14 cellular contexts compared by ENCODE assay signal in the genomic region with DNA sequence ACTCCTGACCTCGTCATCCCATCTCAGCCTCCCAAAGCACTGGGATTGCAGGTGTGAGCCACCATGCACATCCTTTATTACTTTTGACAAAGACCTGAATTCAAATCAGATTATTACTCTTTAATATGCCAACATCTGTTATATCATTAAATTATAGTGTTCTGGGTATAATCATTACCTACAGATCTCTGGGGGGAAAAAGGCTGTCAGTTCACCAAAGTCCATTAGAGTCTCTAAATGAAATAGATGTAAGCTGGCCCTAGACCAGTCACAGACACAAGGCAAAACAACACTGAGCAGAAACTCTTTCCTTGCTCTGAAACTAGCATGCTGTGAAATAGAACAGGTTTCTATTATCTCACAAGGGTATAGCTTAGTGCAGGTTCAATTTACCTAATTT. TPM values are rescaled to one million over a fixed set of nuclear protein-coding genes. Genes with fewer than 3 reads are reported as not detected.
A peak's percentile ranks its signal among the peaks of the same experiment; 100 is the strongest.
DNase-seq lines count a peak whose midpoint lies in the region; ATAC-seq and TF ChIP-seq lines count a peak whose summit lies in the region.
"Had no signal": no experiment of that assay in that cellular context is flagged by ENCODE, and none has a peak within 500 bp of the region (broad histone marks: within the 10 kb centered on the region; RNA-seq: fewer than 3 reads in every experiment).

No MANE protein-coding gene starts in this region.

- ATAC-seq in SK-N-SH treated with all-trans-retinoic acid at 6 μM for 48 hours (peak; percentile 42; the same call in 1 of the 3 replicates), HG02642 (IDR thresholded peaks at IDR 0.05; ENCODE audit: poor library complexity, unreplicated experiment) (no peak)
- ATAC-seq: CD8-positive, alpha-beta T cell had no signal

- DNase-seq in NCI-H524 treated with DMSO at 0.1 percent for 48 hours (lab: John Stamatoyannopoulos, UW) = peak; percentile 27
- peak; percentile 76 for DNase-seq in SK-N-DZ (ENCODE audit: low spot score)
- DNase-seq in NCI-H1092 treated with DMSO at 0.1 percent for 48 hours (lab: John Stamatoyannopoulos, UW) = no peak
- DNase-seq in stimulated activated CD4-positive, alpha-beta T cell treated with anti-CD3 and anti-CD28 coated beads, Interleukin-4, amount 100 ng/mL, for 24 hours = no peak
- DNase-seq: 8988T; ACHN; Caco-2; Calu3; CD4-positive, alpha-beta T cell; CD8-positive, alpha-beta T cell; DMS79 treated with DMSO at 0.1 percent for 48 hours; GF-D8 had no signal

TF ChIP-seq in SK-N-SH treated with all-trans-retinoic acid at 6 μM for 48 hours, 23 proteins besides CTCF, POLR2A, EP300 and RAD21:
- TF ChIP-seq TCF4 (CRISPR knock-in tag; IDR thresholded peaks at IDR 0.05; ENCODE audit: borderline replicate concordance) (peak; percentile 45; the same call in 1 of the 2 replicates), TOX (CRISPR knock-in tag; IDR thresholded peaks at IDR 0.05; ENCODE audit: borderline replicate concordance) (no peak)

RNA-seq across cellular contexts. Expression of gene TRIO, which starts 21.6 kb away (rescaled TPM):
- 28.7 and 32.3 TPM in 2 replicates for polyA plus RNA-seq in SK-N-DZ (2014; cell fraction: cytosol; rRNA removed)
- 56.3 and 115 TPM in 2 replicates for polyA plus RNA-seq in SK-N-DZ (2014; cell fraction: nucleus; rRNA removed)

Comparison
In these comparisons a context has a peak if more than half of its experiments do, and no peak if none do; other contexts are left out.
1. DNase-seq: peak in NCI-H524 treated with DMSO at 0.1 percent for 48 hours (single experiment) and SK-N-DZ (single experiment); none in NCI-H1092 treated with DMSO at 0.1 percent for 48 hours (single experiment) and stimulated activated CD4-positive, alpha-beta T cell treated with anti-CD3 and anti-CD28 coated beads, Interleukin-4, amount 100 ng/mL, for 24 hours (single experiment).